24 cellular contexts compared by ENCODE assay signal in genomic region chr15:93614446-93615104, GRCh38.
"Had no signal": no experiment of that assay in that cellular context is flagged by ENCODE, and none has a peak within 500 bp of the region (broad histone marks: within the 10 kb centered on the region; RNA-seq: fewer than 3 reads in every experiment).

No MANE protein-coding gene starts in this region.

- H3K4me1 ChIP-seq: ascending aorta, esophagus squamous epithelium, upper lobe of right lung had no signal

- H3K27me3 ChIP-seq: ascending aorta, esophagus squamous epithelium had no signal

- FAIRE-seq: endothelial cell of umbilical vein, islet of Langerhans had no signal

- H3K27ac Mint-ChIP-seq: activated CD4-positive, alpha-beta T cell treated with anti-CD3 and anti-CD28 coated beads, Interleukin-2, amount 10 ng/mL, durations not matched to agents 24 days and 14 days; activated naive CD4-positive, alpha-beta T cell treated with anti-CD3 and anti-CD28 coated beads, Interleukin-2, amount 10 ng/mL, durations not matched to agents 7 days and 5 days; activated naive CD8-positive, alpha-beta T cell treated with anti-CD3 and anti-CD28 coated beads, Interleukin-2, amount 50 U/mL, for 24 hours; dendritic cell treated with granulocyte-macrophage colony-stimulating factor and Interleukin-4, amounts not matched to agents 40 ng/mL and 50 ng/mL, for 4 days; mesothelial cell of epicardium; stimulated activated naive CD8-positive, alpha-beta T cell treated with anti-CD3 and anti-CD28 coated beads, Interleukin-15, amount 100 ng/mL, for 72 hours; T-helper 1 cell treated with Interleukin-12 subunit alpha and Interleukin-12 subunit beta and Interleukin-4 antibody, amounts not matched to agents 30 μg/mL and 1 μg/mL, for 36 hours had no signal

- DNase-seq: activated CD4-positive, alpha-beta T cell treated with anti-CD3 and anti-CD28 coated beads, Interleukin-2, amount 10 ng/mL, durations not matched to agents 24 days and 14 days; activated CD8-positive, alpha-beta memory T cell treated with anti-CD3 and anti-CD28 coated beads, Interleukin-2, amount 50 U/mL, for 4 hours; activated effector memory CD4-positive, alpha-beta T cell treated with Interleukin-2 at 50 U/mL for 16 hours; activated naive CD4-positive, alpha-beta T cell treated with anti-CD3 and anti-CD28 coated beads, Interleukin-2, amount 10 ng/mL, durations not matched to agents 7 days and 5 days; activated naive CD8-positive, alpha-beta T cell treated with anti-CD3 and anti-CD28 coated beads, Interleukin-2, amount 50 U/mL, for 24 hours; activated T-cell treated with anti-CD3 and anti-CD28 coated beads, Interleukin-2, amount 50 U/mL, for 4 hours; effector memory CD4-positive, alpha-beta T cell; esophagus squamous epithelium; hippocampal formation; left colon; occipital lobe; retina; stimulated activated naive CD8-positive, alpha-beta T cell treated with anti-CD3 and anti-CD28 coated beads, Interleukin-15, amount 100 ng/mL, for 72 hours; upper lobe of right lung had no signal

- H3K36me3 Mint-ChIP-seq: activated naive CD4-positive, alpha-beta T cell treated with anti-CD3 and anti-CD28 coated beads, Interleukin-2, amount 10 ng/mL, durations not matched to agents 7 days and 5 days; mesothelial cell of epicardium had no signal

- H3K36me3 ChIP-seq: ascending aorta, esophagus squamous epithelium, thoracic aorta, upper lobe of right lung had no signal

- H3K4me3 Mint-ChIP-seq: activated CD4-positive, alpha-beta T cell treated with anti-CD3 and anti-CD28 coated beads, Interleukin-2, amount 10 ng/mL, durations not matched to agents 24 days and 14 days; activated naive CD4-positive, alpha-beta T cell treated with anti-CD3 and anti-CD28 coated beads, Interleukin-2, amount 10 ng/mL, durations not matched to agents 7 days and 5 days; activated naive CD8-positive, alpha-beta T cell treated with anti-CD3 and anti-CD28 coated beads, Interleukin-2, amount 50 U/mL, for 24 hours; activated T-cell treated with anti-CD3 and anti-CD28 coated beads, Interleukin-2, amount 50 U/mL, for 4 hours; dendritic cell treated with granulocyte-macrophage colony-stimulating factor and Interleukin-4, amounts not matched to agents 40 ng/mL and 50 ng/mL, for 4 days; mesothelial cell of epicardium; nephron; stimulated activated naive CD8-positive, alpha-beta T cell treated with anti-CD3 and anti-CD28 coated beads, Interleukin-15, amount 100 ng/mL, for 72 hours; T-helper 1 cell treated with Interleukin-12 subunit alpha and Interleukin-12 subunit beta and Interleukin-4 antibody, amounts not matched to agents 30 μg/mL and 1 μg/mL, for 36 hours had no signal

- H3K9me3 ChIP-seq: ascending aorta, esophagus squamous epithelium, thoracic aorta, upper lobe of right lung had no signal

- H3K4me1 Mint-ChIP-seq: activated CD4-positive, alpha-beta T cell treated with anti-CD3 and anti-CD28 coated beads, Interleukin-2, amount 10 ng/mL, durations not matched to agents 24 days and 14 days; activated naive CD4-positive, alpha-beta T cell treated with anti-CD3 and anti-CD28 coated beads, Interleukin-2, amount 10 ng/mL, durations not matched to agents 7 days and 5 days; activated naive CD8-positive, alpha-beta T cell treated with anti-CD3 and anti-CD28 coated beads, Interleukin-2, amount 50 U/mL, for 24 hours; mesothelial cell of epicardium; stimulated activated naive CD8-positive, alpha-beta T cell treated with anti-CD3 and anti-CD28 coated beads, Interleukin-15, amount 100 ng/mL, for 72 hours had no signal

- H3K4me3 ChIP-seq: ascending aorta, esophagus squamous epithelium, lung, skin epidermis, thoracic aorta, upper lobe of right lung had no signal

- H3K27ac ChIP-seq: ascending aorta, esophagus squamous epithelium, skin epidermis, thoracic aorta, upper lobe of right lung had no signal

- ATAC-seq: activated naive CD8-positive, alpha-beta T cell treated with anti-CD3 and anti-CD28 coated beads, Interleukin-2, amount 50 U/mL, for 24 hours; activated T-cell treated with anti-CD3 and anti-CD28 coated beads, Interleukin-2, amount 50 U/mL, for 4 hours; left colon; stimulated activated naive CD8-positive, alpha-beta T cell treated with anti-CD3 and anti-CD28 coated beads, Interleukin-15, amount 100 ng/mL, for 72 hours; upper lobe of right lung had no signal

- H3K9me3 Mint-ChIP-seq: activated CD4-positive, alpha-beta T cell treated with anti-CD3 and anti-CD28 coated beads, Interleukin-2, amount 10 ng/mL, durations not matched to agents 24 days and 14 days; activated naive CD4-positive, alpha-beta T cell treated with anti-CD3 and anti-CD28 coated beads, Interleukin-2, amount 10 ng/mL, durations not matched to agents 7 days and 5 days; activated naive CD8-positive, alpha-beta T cell treated with anti-CD3 and anti-CD28 coated beads, Interleukin-2, amount 50 U/mL, for 24 hours; activated T-cell treated with anti-CD3 and anti-CD28 coated beads, Interleukin-2, amount 50 U/mL, for 4 hours; dendritic cell treated with granulocyte-macrophage colony-stimulating factor and Interleukin-4, amounts not matched to agents 40 ng/mL and 50 ng/mL, for 4 days; mesothelial cell of epicardium; nephron; stimulated activated naive CD8-positive, alpha-beta T cell treated with anti-CD3 and anti-CD28 coated beads, Interleukin-15, amount 100 ng/mL, for 72 hours; T-helper 1 cell treated with Interleukin-12 subunit alpha and Interleukin-12 subunit beta and Interleukin-4 antibody, amounts not matched to agents 30 μg/mL and 1 μg/mL, for 36 hours had no signal
